Comparison of ENCODE assay signal across 7 cellular contexts in the genomic region with DNA sequence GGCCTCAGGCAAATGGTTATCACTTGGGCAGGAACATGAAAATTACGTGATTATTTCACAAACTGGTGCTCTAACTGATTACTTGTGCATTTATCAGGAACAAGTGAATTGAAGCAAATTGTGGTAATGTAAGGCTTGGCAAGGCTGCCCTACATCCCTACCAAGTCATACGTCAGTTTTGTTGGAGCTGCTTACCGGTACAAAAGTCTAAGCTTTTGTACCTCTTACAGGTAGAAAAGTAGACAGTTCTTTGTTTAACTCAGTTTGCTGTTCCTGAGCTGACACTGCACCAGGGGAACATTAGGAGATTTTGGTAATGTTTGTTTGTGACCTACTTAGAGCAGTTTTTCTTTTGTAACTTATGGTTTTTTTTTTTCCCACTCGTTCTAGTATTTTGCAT. TPM values are rescaled to one million over a fixed set of nuclear protein-coding genes. Genes with fewer than 3 reads are reported as not detected.
DNase-seq lines count a peak whose midpoint lies in the region; ATAC-seq and TF ChIP-seq lines count a peak whose summit lies in the region.

No MANE protein-coding gene starts in this region.

- TF ChIP-seq CTCF in HCT116 (IDR thresholded peaks at IDR 0.05 in 2 of 3, conservative IDR thresholded peaks at IDR 0.05 in 1 of 3; ENCODE audit: borderline replicate concordance in 1 of 3, insufficient read depth in 1 of 3, low read depth in 2 of 3, low read length in 2 of 3) (no peak), foreskin fibroblast (IDR thresholded peaks at IDR 0.05; ENCODE audit: low read depth, low read length) (no peak)

- H3K36me3 ChIP-seq in HCT116 (ENCODE audit: control insufficient read depth in 1 of 2, insufficient read depth in 2 of 2, low read length in 2 of 2) = peaks cover 9 to 13% of the 10 kb centered on the region in 2 experiments; a peak in 3 of 4 replicates
- no peaks in the 10 kb centered on the region for H3K36me3 ChIP-seq in skeletal muscle tissue (ENCODE audit: control insufficient read depth in 3 of 3, insufficient read depth in 3 of 3, low read length in 3 of 3)

- TF ChIP-seq RAD21 in HCT116 (IDR thresholded peaks at IDR 0.05; ENCODE audit: low read depth) = no peak

- H3K27me3 ChIP-seq in HCT116 (ENCODE audit: insufficient read depth, low read length) (no peaks in the 10 kb centered on the region), skeletal muscle tissue (ENCODE audit: control insufficient read depth in 3 of 3, insufficient read depth in 3 of 3, low read length in 3 of 3) (no peaks in the 10 kb centered on the region)

- H3K9ac ChIP-seq in HCT116 (ENCODE audit: low read length) (0 out of 2 replicates have a peak overlapping the region, but pooled peaks have one; percentile 99), skeletal muscle tissue (ENCODE audit: low read depth in 1 of 3, low read length in 3 of 3) (peak overlapping the region; percentile 61 to 95 (median 80))

- DNase-seq in HCT116 (ENCODE audit: low read depth, low spot score) (no peak), T-cell (no peak), foreskin fibroblast (no peak), NCI-H524 treated with DMSO at 0.1 percent for 48 hours (lab: John Stamatoyannopoulos, UW) (no peak), DMS153 (lab: John Stamatoyannopoulos, UW) (no peak)

- peak overlapping the region; percentile 77 for H3K4me2 ChIP-seq in HCT116 (ENCODE audit: low read length)

- H3K27ac Mint-ChIP-seq in T-cell = peak overlapping the region; percentile 44 to 64

- H2AFZ ChIP-seq in HCT116 (ENCODE audit: low read depth, low read length, poor library complexity, severe bottlenecking) = no peak overlapping the region

- no peaks in the 10 kb centered on the region for H3K9me3 Mint-ChIP-seq in T-cell

- H3K9me3 ChIP-seq in HCT116 (ENCODE audit: control insufficient read depth in 1 of 2, insufficient read depth in 1 of 2, low read depth in 1 of 2, low read length in 2 of 2) (no peaks in the 10 kb centered on the region), skeletal muscle tissue (ENCODE audit: control insufficient read depth in 3 of 3, low read length in 3 of 3) (no peaks in the 10 kb centered on the region)

- peak overlapping the region in 2 of 3 donors; percentile 79 to 85 for H3K4me3 Mint-ChIP-seq in T-cell

- no peaks in the 10 kb centered on the region for H3K9me2 ChIP-seq in HCT116 (ENCODE audit: insufficient read depth)

- CTCF ChIA-PET in HCT116 (lab: Charles Lee) = no interaction called here
- CTCF ChIA-PET in T-cell (lab: Charles Lee) = interaction anchor here (0.6 to 1.3 kb wide), 7 partner anchors 9 to 326 kb away, joined by 3 to 4 read pairs (median 3); a partner anchor contains a TSS

- H3K79me2 ChIP-seq in HCT116 (ENCODE audit: insufficient read depth, low read length) = peaks cover 76% of the 10 kb centered on the region

- RAD21 ChIA-PET in HCT116 (lab: Charles Lee; ENCODE audit: low non-redundant PET in 1 of 2, low total read pairs in 2 of 2, uncharacterized antibody in 2 of 2, unreplicated experiment in 2 of 2) = no interaction called here

- peaks cover 56% of the 10 kb centered on the region for H4K20me1 ChIP-seq in HCT116 (ENCODE audit: insufficient read depth)

- H3K27me3 Mint-ChIP-seq in T-cell = no peaks in the 10 kb centered on the region

- intact Hi-C loops in HCT116 (cut with micrococcal nuclease) = no loop called here

- no peak for TF ChIP-seq POLR2A in HCT116 (IDR thresholded peaks at IDR 0.05; ENCODE audit: borderline replicate concordance, extremely low read depth, insufficient read depth, insufficient read length)

- H3K27ac ChIP-seq in HCT116 (ENCODE audit: low read depth, low read length) (no peak overlapping the region), skeletal muscle tissue (ENCODE audit: low read depth, low read length) (peak overlapping the region; percentile 82)

- POLR2A ChIA-PET in HCT116 (lab: Charles Lee) = no interaction called here
- POLR2A ChIA-PET in T-cell (lab: Charles Lee) = interaction anchor here (0.6 to 1.8 kb wide), 8 partner anchors 9 to 372 kb away, joined by 3 to 8 read pairs (median 5); no protein-coding TSS in a partner anchor

- peak overlapping the region in 1 of 2 experiments; percentile 79; a peak in 1 of 4 replicates for H3K4me3 ChIP-seq in HCT116 (replicated peaks in 1 of 2; ENCODE audit: low read depth in 1 of 2, low read length in 2 of 2)
- peak overlapping the region; percentile 75 to 95 for H3K4me3 ChIP-seq in foreskin fibroblast (ENCODE audit: low read depth in 1 of 2, low read length in 2 of 2)
- H3K4me3 ChIP-seq in skeletal muscle tissue (ENCODE audit: low read length in 3 of 3) = peak overlapping the region; percentile 90 to 95 (median 95)

- peaks cover 10 to 26% of the 10 kb centered on the region in 2 experiments; a peak in 3 of 4 replicates for H3K4me1 ChIP-seq in HCT116 (ENCODE audit: control insufficient read depth in 1 of 2, insufficient read depth in 2 of 2, low read length in 2 of 2)
- peaks cover 25 to 47% (median 38%) of the 10 kb centered on the region in 3 donors for H3K4me1 ChIP-seq in skeletal muscle tissue (ENCODE audit: control insufficient read depth in 3 of 3, insufficient read depth in 3 of 3, low read length in 3 of 3)

- no TSS peak for BruUV-seq in HCT116 (replicated peaks; lab: Mats Ljungman, UMichigan)

- H3K36me3 Mint-ChIP-seq in T-cell = peaks cover 26% of the 10 kb centered on the region

- ATAC-seq in HCT116 (no peak), T-cell (replicated peaks in 1 of 4) (no peak), HG03175 (IDR thresholded peaks at IDR 0.05; ENCODE audit: unreplicated experiment) (no peak)

- H3K4me1 Mint-ChIP-seq in T-cell = peaks cover 66 to 76% (median 67%) of the 10 kb centered on the region in 3 donors

TF ChIP-seq in HCT116, 20 proteins besides CTCF, POLR2A, EP300 and RAD21:
- TF ChIP-seq ZNF274 (IDR thresholded peaks at IDR 0.05; ENCODE audit: low read depth, low read length) (no peak), TCF7L2 (IDR thresholded peaks at IDR 0.05; ENCODE audit: borderline replicate concordance, extremely low read depth, insufficient read depth, insufficient read length) (no peak), EZH2 (IDR thresholded peaks at IDR 0.05) (no peak), YY1 (IDR thresholded peaks at IDR 0.05; ENCODE audit: extremely low read depth, insufficient replicate concordance, low read depth, low read length) (no peak), EZH2phosphoT487 (IDR thresholded peaks at IDR 0.05; ENCODE audit: borderline replicate concordance) (no peak), ZFX (IDR thresholded peaks at IDR 0.05) (no peak)

RNA-seq across cellular contexts. Expression of a gene that starts 2.2 kb away (rescaled TPM):
- total RNA-seq in HCT116 (2021; ENCODE audit: unreplicated experiment) (296 TPM), T-cell (100 to 1,000 TPM; 109 to 185 (median 170) TPM), skeletal muscle tissue (109 TPM)
- 105 and 111 TPM in 2 replicates for polyA plus RNA-seq in HCT116 (2012)

RNA-seq across cellular contexts. Expression of a gene that starts 15.5 kb away (rescaled TPM):
- total RNA-seq in HCT116 (2021; ENCODE audit: unreplicated experiment) = 66.2 TPM
- polyA plus RNA-seq in HCT116 (2012) = 58.0 and 77.2 TPM in 2 replicates
- 10 to 100 TPM; 21.4 to 33.8 (median 30.9) TPM for total RNA-seq in T-cell
- 20.4 TPM for total RNA-seq in skeletal muscle tissue
